20 cellular contexts compared by ENCODE assay signal in the genomic region with DNA sequence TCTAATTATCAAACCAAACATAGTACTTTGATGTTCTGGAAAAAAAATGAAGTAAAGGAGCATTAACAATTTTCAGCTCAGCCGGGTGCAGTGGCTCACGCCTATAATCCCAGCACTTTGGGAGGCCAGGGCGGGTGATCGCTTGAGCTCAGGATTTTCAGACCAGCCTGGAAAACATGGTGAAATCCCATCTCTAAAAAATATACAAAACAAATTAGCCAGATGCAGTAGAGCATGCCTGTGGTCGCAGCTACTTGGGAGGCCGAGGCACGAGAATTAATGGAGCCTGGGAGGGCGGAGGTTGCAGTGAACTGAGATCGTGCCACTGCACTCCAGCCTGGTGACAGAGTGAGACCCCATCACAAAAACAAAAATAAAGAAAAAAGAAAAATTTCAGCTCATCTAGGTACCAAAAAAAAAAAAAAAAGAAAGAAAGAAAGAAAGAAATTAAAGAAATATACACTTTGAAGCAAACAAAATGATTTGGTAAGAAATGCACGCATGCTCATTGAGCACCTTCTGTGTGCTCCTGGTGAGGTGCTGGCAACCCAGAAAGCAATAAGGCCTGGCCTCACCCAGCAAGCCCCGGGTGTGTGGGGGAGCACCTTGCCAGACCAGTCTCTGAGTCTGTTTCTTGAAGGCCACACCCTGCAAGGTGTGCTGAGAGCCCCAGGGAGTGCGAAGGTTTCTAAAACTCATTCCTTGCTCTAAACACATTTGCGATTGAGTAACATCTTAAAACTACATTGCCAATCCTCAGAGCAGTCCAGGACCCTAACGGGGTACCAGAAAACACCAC.
DNase-seq lines count a peak whose midpoint lies in the region; ATAC-seq and TF ChIP-seq lines count a peak whose summit lies in the region.
"Had no signal": no experiment of that assay in that cellular context is flagged by ENCODE, and none has a peak within 500 bp of the region (broad histone marks: within the 10 kb centered on the region; RNA-seq: fewer than 3 reads in every experiment).

No MANE protein-coding gene starts in this region.

- no peaks in the 10 kb centered on the region for H3K36me3 ChIP-seq in PC-3 (ENCODE audit: low read depth, low read length)
- H3K36me3 ChIP-seq in mammary epithelial cell (ENCODE audit: insufficient read depth, low read length) = no peaks in the 10 kb centered on the region
- no peaks in the 10 kb centered on the region for H3K36me3 ChIP-seq in left lung
- no peaks in the 10 kb centered on the region for H3K36me3 ChIP-seq in thyroid gland
- H3K36me3 ChIP-seq in brain microvascular endothelial cell (replicated peaks) = no peaks in the 10 kb centered on the region
- H3K36me3 ChIP-seq: tibial artery had no signal

- no peaks in the 10 kb centered on the region for H3K27me3 Mint-ChIP-seq in activated T-helper 2 cell treated with anti-CD3 and anti-CD28 coated beads, Interferon-gamma antibody, Interleukin-2, Interleukin-4, amounts not matched to agents 10 μg/mL and 5 μg/mL and 100 μg/mL, durations not matched to agents 14 hours and 24 hours and 36 hours (ENCODE audit: low read depth)
- H3K27me3 Mint-ChIP-seq: activated CD8-positive, alpha-beta T cell treated with anti-CD3 and anti-CD28 coated beads for 36 hours had no signal

- peak; percentile 77 for DNase-seq in PC-3
- peak; percentile 72 for DNase-seq in mammary epithelial cell
- DNase-seq in left lung = peak in 1 of 2 donors; percentile 86
- DNase-seq in thyroid gland = peak; percentile 46 to 53
- DNase-seq in activated T-helper 2 cell treated with anti-CD3 and anti-CD28 coated beads, Interferon-gamma antibody, Interleukin-2, Interleukin-4, amounts not matched to agents 10 μg/mL and 5 μg/mL and 100 μg/mL, durations not matched to agents 14 hours and 24 hours and 36 hours (ENCODE audit: low spot score) = no peak
- DNase-seq in head of caudate nucleus = no peak
- no peak for DNase-seq in brain microvascular endothelial cell
- DNase-seq in EL = no peak
- DNase-seq: activated CD8-positive, alpha-beta T cell treated with anti-CD3 and anti-CD28 coated beads for 36 hours; activated naive CD8-positive, alpha-beta T cell treated with anti-CD3 and anti-CD28 coated beads for 36 hours; activated T-cell treated with anti-CD3 and anti-CD28 coated beads, Interleukin-2, amount 50 U/mL, for 48 hours; CD4-positive, alpha-beta T cell; erythroblast; NCI-H1694; NCI-H226; NK-92 treated with Interleukin-12 subunit alpha and Interleukin-12 subunit beta, amount 100 ng/mL, for 24 hours; retina; tibial artery had no signal

- 83% methylated on average over 13 of the region's 14 CpGs for WGBS in mammary epithelial cell (ENCODE audit: low coverage, missing lambda C conversion rate)
- WGBS in thyroid gland, 2 donors = 83 to 86% methylated on average over 14 of the region's 14 CpGs

- POLR2A ChIA-PET in PC-3 (lab: Charles Lee; ENCODE audit: unreplicated experiment) = no interaction called here

- no peaks in the 10 kb centered on the region for H3F3A ChIP-seq in PC-3 (ENCODE audit: low read length, unreplicated experiment)

- H3K4me1 ChIP-seq in PC-3 (ENCODE audit: insufficient read depth, low read length) = peaks cover 19% of the 10 kb centered on the region
- peaks cover 34% of the 10 kb centered on the region for H3K4me1 ChIP-seq in mammary epithelial cell (ENCODE audit: insufficient read depth, low read length)
- H3K4me1 ChIP-seq in left lung = no peaks in the 10 kb centered on the region
- H3K4me1 ChIP-seq in thyroid gland = peaks cover 4 to 12% of the 10 kb centered on the region in 2 donors
- H3K4me1 ChIP-seq: tibial artery had no signal

- no peak overlapping the region; the same call in 1 of the 2 replicates for H3K27ac ChIP-seq in PC-3 (ENCODE audit: low read length)
- peak overlapping the region; percentile 30 for H3K27ac ChIP-seq in mammary epithelial cell (ENCODE audit: insufficient read depth, low read depth, low read length)
- H3K27ac ChIP-seq in left lung = no peak overlapping the region
- no peak overlapping the region for H3K27ac ChIP-seq in thyroid gland
- no peak overlapping the region for H3K27ac ChIP-seq in brain microvascular endothelial cell
- H3K27ac ChIP-seq: tibial artery had no signal

- H3K9ac ChIP-seq in PC-3 (ENCODE audit: low read length) (no peak overlapping the region), mammary epithelial cell (ENCODE audit: insufficient read depth, low read length) (no peak overlapping the region)

- BruUV-seq in PC-3 (replicated peaks; lab: Mats Ljungman, UMichigan) (no TSS peak), mammary epithelial cell (replicated peaks; lab: Mats Ljungman, UMichigan) (no TSS peak)

- H3K9me3 ChIP-seq in PC-3 (ENCODE audit: low read length) = no peaks in the 10 kb centered on the region
- peaks cover 2% of the 10 kb centered on the region for H3K9me3 ChIP-seq in mammary epithelial cell (replicated peaks; ENCODE audit: insufficient read depth, low read length)
- H3K9me3 ChIP-seq in left lung = no peaks in the 10 kb centered on the region
- no peaks in the 10 kb centered on the region for H3K9me3 ChIP-seq in thyroid gland
- H3K9me3 ChIP-seq: tibial artery had no signal

- no peak overlapping the region for H3K4me3 ChIP-seq in PC-3 (ENCODE audit: low read length)
- no peak overlapping the region for H3K4me3 ChIP-seq in mammary epithelial cell (replicated peaks in 1 of 3; ENCODE audit: insufficient read depth in 1 of 3, low read depth in 2 of 3, low read length in 3 of 3)
- H3K4me3 ChIP-seq in left lung = no peak overlapping the region
- H3K4me3 ChIP-seq in thyroid gland (replicated peaks in 1 of 3) = no peak overlapping the region
- no peak overlapping the region for H3K4me3 ChIP-seq in brain microvascular endothelial cell (ENCODE audit: low read depth, low read length)
- H3K4me3 ChIP-seq: tibial artery had no signal

- in situ Hi-C loops in mammary epithelial cell (cut with MboI; ENCODE audit: low sequenced_read_pairs in 2 of 2) = no loop called here
- in situ Hi-C loops in brain microvascular endothelial cell (cut with HindIII; ENCODE audit: low pct_ligation_motif_present, low sequenced_read_pairs) = no loop called here

- CTCF ChIA-PET in PC-3 (lab: Charles Lee) = no interaction called here
- CTCF ChIA-PET in mammary epithelial cell (lab: Charles Lee; ENCODE audit: low non-redundant PET) = interaction anchor here (0.6 kb wide), 1 partner anchor 513 kb away, joined by 6 read pairs; no protein-coding TSS in a partner anchor

- H3K4me2 ChIP-seq in PC-3 (ENCODE audit: low read length) (peak overlapping the region; percentile 58; the same call in 1 of the 2 replicates), mammary epithelial cell (ENCODE audit: insufficient read depth, low read depth, low read length) (no peak overlapping the region)

- H2AFZ ChIP-seq in PC-3 (ENCODE audit: low read length) (peak overlapping the region; percentile 73), mammary epithelial cell (ENCODE audit: low read depth, low read length) (peak overlapping the region; percentile 13)

- dilution Hi-C loops in mammary epithelial cell (cut with HindIII; ENCODE audit: low sequenced_read_pairs) = no loop called here

- TF ChIP-seq CTCF in PC-3 (conservative IDR thresholded peaks at IDR 0.05; ENCODE audit: low read depth, low read length) = no peak
- no peak for TF ChIP-seq CTCF in mammary epithelial cell (conservative IDR thresholded peaks at IDR 0.05 in 1 of 2, IDR thresholded peaks at IDR 0.05 in 1 of 2; ENCODE audit: extremely low read depth in 1 of 2, insufficient read depth in 1 of 2, low read depth in 1 of 2, low read length in 2 of 2)
- TF ChIP-seq CTCF in left lung (IDR thresholded peaks at IDR 0.05) = no peak
- TF ChIP-seq CTCF in thyroid gland (IDR thresholded peaks at IDR 0.05) = no peak
- TF ChIP-seq CTCF in brain microvascular endothelial cell (IDR thresholded peaks at IDR 0.05; ENCODE audit: low read depth, low read length, missing control alignments) = no peak

- intact Hi-C loops in PC-3 (cut with micrococcal nuclease) (no loop called here), mammary epithelial cell (cut with micrococcal nuclease) (no loop called here), left lung (cut with DNase I) (no loop called here), thyroid gland (cut with DNase I) (no loop called here), head of caudate nucleus (cut with DNase I) (no loop called here)
- intact Hi-C loops in activated T-helper 2 cell treated with anti-CD3 and anti-CD28 coated beads, Interferon-gamma antibody, Interleukin-2, Interleukin-4, amounts not matched to agents 10 μg/mL and 5 μg/mL and 100 μg/mL, durations not matched to agents 14 hours and 24 hours and 36 hours (cut with micrococcal nuclease) = no loop called here

- peaks cover 5% of the 10 kb centered on the region for H3K9me3 Mint-ChIP-seq in activated T-helper 2 cell treated with anti-CD3 and anti-CD28 coated beads, Interferon-gamma antibody, Interleukin-2, Interleukin-4, amounts not matched to agents 10 μg/mL and 5 μg/mL and 100 μg/mL, durations not matched to agents 14 hours and 24 hours and 36 hours
- H3K9me3 Mint-ChIP-seq: activated CD8-positive, alpha-beta T cell treated with anti-CD3 and anti-CD28 coated beads for 36 hours; CD4-positive, alpha-beta T cell; T-helper 1 cell treated with Interleukin-12 subunit alpha and Interleukin-12 subunit beta and Interleukin-4 antibody, amounts not matched to agents 30 μg/mL and 1 μg/mL, for 36 hours had no signal

- no peaks in the 10 kb centered on the region for H3K36me3 Mint-ChIP-seq in activated T-helper 2 cell treated with anti-CD3 and anti-CD28 coated beads, Interferon-gamma antibody, Interleukin-2, Interleukin-4, amounts not matched to agents 10 μg/mL and 5 μg/mL and 100 μg/mL, durations not matched to agents 14 hours and 24 hours and 36 hours (ENCODE audit: low read depth)
- H3K36me3 Mint-ChIP-seq: activated naive CD8-positive, alpha-beta T cell treated with anti-CD3 and anti-CD28 coated beads for 36 hours; stimulated activated effector memory CD8-positive, alpha-beta T cell treated with anti-CD3 and anti-CD28 coated beads, Interleukin-12 subunit alpha, Interleukin-12 subunit beta, amount 100 ng/mL, for 72 hours had no signal

- TF ChIP-seq POLR2A in thyroid gland (IDR thresholded peaks at IDR 0.05) = no peak

- H3K79me2 ChIP-seq in PC-3 (ENCODE audit: low read length) (no peaks in the 10 kb centered on the region), mammary epithelial cell (ENCODE audit: insufficient read depth, low read length) (no peaks in the 10 kb centered on the region)

- H3K9me2 ChIP-seq in PC-3 (replicated peaks; ENCODE audit: low read length) = no peaks in the 10 kb centered on the region

- H3K4me3 Mint-ChIP-seq in activated T-helper 2 cell treated with anti-CD3 and anti-CD28 coated beads, Interferon-gamma antibody, Interleukin-2, Interleukin-4, amounts not matched to agents 10 μg/mL and 5 μg/mL and 100 μg/mL, durations not matched to agents 14 hours and 24 hours and 36 hours (ENCODE audit: low read depth) = no peak overlapping the region
- H3K4me3 Mint-ChIP-seq: activated CD8-positive, alpha-beta T cell treated with anti-CD3 and anti-CD28 coated beads for 36 hours; activated naive CD8-positive, alpha-beta T cell treated with anti-CD3 and anti-CD28 coated beads for 36 hours; CD4-positive, alpha-beta T cell; stimulated activated effector memory CD8-positive, alpha-beta T cell treated with anti-CD3 and anti-CD28 coated beads, Interleukin-12 subunit alpha, Interleukin-12 subunit beta, amount 100 ng/mL, for 72 hours; T-helper 1 cell treated with Interleukin-12 subunit alpha and Interleukin-12 subunit beta and Interleukin-4 antibody, amounts not matched to agents 30 μg/mL and 1 μg/mL, for 36 hours had no signal

- ATAC-seq in PC-3 (peak; percentile 72), left lung (peak; percentile 86)
- ATAC-seq: activated CD8-positive, alpha-beta T cell treated with anti-CD3 and anti-CD28 coated beads for 36 hours had no signal

- no peak overlapping the region for H3K27ac Mint-ChIP-seq in activated T-helper 2 cell treated with anti-CD3 and anti-CD28 coated beads, Interferon-gamma antibody, Interleukin-2, Interleukin-4, amounts not matched to agents 10 μg/mL and 5 μg/mL and 100 μg/mL, durations not matched to agents 14 hours and 24 hours and 36 hours
- H3K27ac Mint-ChIP-seq: activated CD8-positive, alpha-beta T cell treated with anti-CD3 and anti-CD28 coated beads for 36 hours; activated naive CD8-positive, alpha-beta T cell treated with anti-CD3 and anti-CD28 coated beads for 36 hours; CD4-positive, alpha-beta T cell; stimulated activated effector memory CD8-positive, alpha-beta T cell treated with anti-CD3 and anti-CD28 coated beads, Interleukin-12 subunit alpha, Interleukin-12 subunit beta, amount 100 ng/mL, for 72 hours; T-helper 1 cell treated with Interleukin-12 subunit alpha and Interleukin-12 subunit beta and Interleukin-4 antibody, amounts not matched to agents 30 μg/mL and 1 μg/mL, for 36 hours had no signal

- H4K20me1 ChIP-seq in PC-3 (ENCODE audit: low read length) = no peaks in the 10 kb centered on the region
- H4K20me1 ChIP-seq in mammary epithelial cell (ENCODE audit: insufficient read depth, low read length) = no peaks in the 10 kb centered on the region

- no peaks in the 10 kb centered on the region for H3K4me1 Mint-ChIP-seq in activated T-helper 2 cell treated with anti-CD3 and anti-CD28 coated beads, Interferon-gamma antibody, Interleukin-2, Interleukin-4, amounts not matched to agents 10 μg/mL and 5 μg/mL and 100 μg/mL, durations not matched to agents 14 hours and 24 hours and 36 hours (ENCODE audit: low read depth)
- H3K4me1 Mint-ChIP-seq: activated naive CD8-positive, alpha-beta T cell treated with anti-CD3 and anti-CD28 coated beads for 36 hours; stimulated activated effector memory CD8-positive, alpha-beta T cell treated with anti-CD3 and anti-CD28 coated beads, Interleukin-12 subunit alpha, Interleukin-12 subunit beta, amount 100 ng/mL, for 72 hours had no signal

- no peaks in the 10 kb centered on the region for H3K27me3 ChIP-seq in PC-3 (ENCODE audit: low read length)
- H3K27me3 ChIP-seq in mammary epithelial cell (ENCODE audit: insufficient read depth, low read length) = no peaks in the 10 kb centered on the region
- no peaks in the 10 kb centered on the region for H3K27me3 ChIP-seq in left lung
- H3K27me3 ChIP-seq in thyroid gland = no peaks in the 10 kb centered on the region
- no peaks in the 10 kb centered on the region for H3K27me3 ChIP-seq in brain microvascular endothelial cell (replicated peaks)
- H3K27me3 ChIP-seq: tibial artery had no signal

Comparison
In these comparisons a context has a peak if more than half of its experiments do, and no peak if none do; other contexts are left out.
1. DNase-seq: peak in PC-3 (single experiment), mammary epithelial cell (single experiment) and thyroid gland (2 of 2); none in activated T-helper 2 cell treated with anti-CD3 and anti-CD28 coated beads, Interferon-gamma antibody, Interleukin-2, Interleukin-4, amounts not matched to agents 10 μg/mL and 5 μg/mL and 100 μg/mL, durations not matched to agents 14 hours and 24 hours and 36 hours (single experiment), head of caudate nucleus (0 of 42), brain microvascular endothelial cell (single experiment) and EL (single experiment).